Comparison of ENCODE assay signal across 8 cellular contexts in genomic region chr2:37890893-37891495, GRCh38. TPM values are rescaled to one million over a fixed set of nuclear protein-coding genes. Genes with fewer than 3 reads are reported as not detected.
DNase-seq lines count a peak whose midpoint lies in the region; ATAC-seq and TF ChIP-seq lines count a peak whose summit lies in the region.

No MANE protein-coding gene starts in this region.

- H3K27me3 Mint-ChIP-seq in natural killer cell (ENCODE audit: low read depth in 2 of 2), result peaks cover 5 to 9% of the 10 kb centered on the region in 2 donors
- H3K27me3 Mint-ChIP-seq in stimulated activated memory B cell treated with anti-CD40 and anti-IgM and Interleukin-4, amounts not matched to agents 10 μg/mL and 1 μg/mL and 100 μg/mL, for 72 hours, result no peaks in the 10 kb centered on the region

- H3K9me3 Mint-ChIP-seq in natural killer cell, result no peaks in the 10 kb centered on the region
- H3K9me3 Mint-ChIP-seq in stimulated activated memory B cell treated with anti-CD40 and anti-IgM and Interleukin-4, amounts not matched to agents 10 μg/mL and 1 μg/mL and 100 μg/mL, for 72 hours, result no peaks in the 10 kb centered on the region

- intact Hi-C loops in natural killer cell (cut with micrococcal nuclease), result loop anchor here (5.0 kb wide), 1 partner anchor 381 kb away; no protein-coding TSS in a partner anchor

- H3K4me3 ChIP-seq in NT2/D1 (ENCODE audit: insufficient read length, low read depth), result no peak overlapping the region

- no peaks in the 10 kb centered on the region for H3K9me3 ChIP-seq in NT2/D1 (ENCODE audit: insufficient read depth, low read length)

- peaks cover 2% of the 10 kb centered on the region for H3K4me1 ChIP-seq in NT2/D1 (ENCODE audit: insufficient read depth, insufficient read length)

- no peaks in the 10 kb centered on the region for H3K36me3 ChIP-seq in NT2/D1 (ENCODE audit: insufficient read depth, insufficient read length, low read length)

- peak; percentile 40 for ATAC-seq in HG03432 (IDR thresholded peaks at IDR 0.05; ENCODE audit: unreplicated experiment)
- peak; percentile 76 for ATAC-seq in esophagus mucosa
- peak; percentile 82 to 86 (median 85) for ATAC-seq in natural killer cell
- peak; percentile 78 for ATAC-seq in stimulated activated memory B cell treated with anti-CD40 and anti-IgM and Interleukin-4, amounts not matched to agents 10 μg/mL and 1 μg/mL and 100 μg/mL, for 72 hours
- no peak for ATAC-seq in HG02759 (IDR thresholded peaks at IDR 0.05; ENCODE audit: unreplicated experiment)

- peak; percentile 83 for DNase-seq in ELR (ENCODE audit: low read depth)
- peak; percentile 68 for DNase-seq in NT2/D1 (ENCODE audit: low read depth, low spot score)
- peak; percentile 58 for DNase-seq in activated T-cell treated with anti-CD3 and anti-CD28 coated beads for 1 hour (ENCODE audit: low read depth)
- DNase-seq in natural killer cell, result peak; percentile 53

- peaks cover 33 to 35% of the 10 kb centered on the region in 2 donors for H3K4me1 Mint-ChIP-seq in natural killer cell
- peaks cover 50% of the 10 kb centered on the region for H3K4me1 Mint-ChIP-seq in stimulated activated memory B cell treated with anti-CD40 and anti-IgM and Interleukin-4, amounts not matched to agents 10 μg/mL and 1 μg/mL and 100 μg/mL, for 72 hours

- H3K27me3 ChIP-seq in NT2/D1 (ENCODE audit: insufficient read depth, insufficient read length), result no peaks in the 10 kb centered on the region

- H3K4me3 Mint-ChIP-seq in natural killer cell, result no peak overlapping the region
- H3K4me3 Mint-ChIP-seq in stimulated activated memory B cell treated with anti-CD40 and anti-IgM and Interleukin-4, amounts not matched to agents 10 μg/mL and 1 μg/mL and 100 μg/mL, for 72 hours, result no peak overlapping the region

- H3K27ac Mint-ChIP-seq in natural killer cell, result peak overlapping the region in 1 of 2 donors; percentile 79
- peak overlapping the region; percentile 88 for H3K27ac Mint-ChIP-seq in stimulated activated memory B cell treated with anti-CD40 and anti-IgM and Interleukin-4, amounts not matched to agents 10 μg/mL and 1 μg/mL and 100 μg/mL, for 72 hours

- TF ChIP-seq CTCF in natural killer cell (IDR thresholded peaks at IDR 0.05), result peak; percentile 80

- H3K36me3 Mint-ChIP-seq in natural killer cell, result no peaks in the 10 kb centered on the region
- H3K36me3 Mint-ChIP-seq in stimulated activated memory B cell treated with anti-CD40 and anti-IgM and Interleukin-4, amounts not matched to agents 10 μg/mL and 1 μg/mL and 100 μg/mL, for 72 hours, result no peaks in the 10 kb centered on the region

- no peak overlapping the region for H3K9ac ChIP-seq in NT2/D1 (ENCODE audit: insufficient read length, low read depth)

RNA-seq across cellular contexts. Expression of gene RMDN2, which starts 34.1 kb away (rescaled TPM):
- total RNA-seq in esophagus mucosa (3.2 TPM), natural killer cell (10 to 100 TPM in 1 of 3 donors, 1 to 10 TPM in 2; 8.4 to 10.9 (median 8.4) TPM)
